8 cellular contexts compared by ENCODE assay signal in genomic region chr17:4939804-4940624, GRCh38. TPM values are rescaled to one million over a fixed set of nuclear protein-coding genes. Genes with fewer than 3 reads are reported as not detected.
DNase-seq lines count a peak whose midpoint lies in the region; ATAC-seq and TF ChIP-seq lines count a peak whose summit lies in the region.

RNF167 (plus strand) TSS chr17:4940268; CDS start chr17:4940910, 642 bp downstream.
SLC25A11 (minus strand) TSS chr17:4940046; CDS start chr17:4939910, 136 bp downstream.

- peaks cover 26% of the 10 kb centered on the region for H3K36me3 Mint-ChIP-seq in activated T-cell treated with anti-CD3 and anti-CD28 coated beads, Interleukin-2, amount 50 U/mL, for 4 hours (ENCODE audit: insufficient read depth)

- POLR2A ChIA-PET in Panc1 (lab: Charles Lee): no interaction called here

- ATAC-seq in GM21723 (IDR thresholded peaks at IDR 0.05; ENCODE audit: unreplicated experiment) (peak; percentile 69), Panc1 (peak; percentile 87)
- peak; percentile 87 to 88 for ATAC-seq in activated T-cell treated with anti-CD3 and anti-CD28 coated beads, Interleukin-2, amount 50 U/mL, for 4 hours

- CTCF ChIA-PET in Panc1 (lab: Charles Lee): interaction anchor here (0.6 kb wide), 2 partner anchors 45 to 119 kb away, joined by 3 to 4 read pairs; no protein-coding TSS in a partner anchor

- no peak for TF ChIP-seq CTCF in Panc1 (IDR thresholded peaks at IDR 0.05)

- peaks cover 58% of the 10 kb centered on the region for H3K4me1 Mint-ChIP-seq in activated T-cell treated with anti-CD3 and anti-CD28 coated beads, Interleukin-2, amount 50 U/mL, for 4 hours (ENCODE audit: low read depth)

- DNase-seq in DMS53 (lab: John Stamatoyannopoulos, UW) (peak; percentile 98), KG1 (lab: John Stamatoyannopoulos, UW) (peak; percentile 71), Panc1 (ENCODE audit: low read depth, low spot score) (peak; percentile 99), erythroblast (lab: John Stamatoyannopoulos, UW) (peak; percentile 99 to 100)
- DNase-seq in activated T-cell treated with anti-CD3 and anti-CD28 coated beads, Interleukin-2, amount 50 U/mL, for 4 hours: peak; percentile 93
- DNase-seq in stimulated activated CD8-positive, alpha-beta memory T cell treated with anti-CD3 and anti-CD28 coated beads, Interleukin-4, amount 100 ng/mL, for 48 hours: peak; percentile 95

- no peaks in the 10 kb centered on the region for H3K27me3 Mint-ChIP-seq in activated T-cell treated with anti-CD3 and anti-CD28 coated beads, Interleukin-2, amount 50 U/mL, for 4 hours (ENCODE audit: low read depth)

- peaks cover 27% of the 10 kb centered on the region for H3K4me1 ChIP-seq in Panc1 (ENCODE audit: control insufficient read depth, insufficient read depth, low read length)
- peaks cover 34% of the 10 kb centered on the region in 2 donors for H3K4me1 ChIP-seq in mucosa of rectum (ENCODE audit: control insufficient read depth in 2 of 2, insufficient read depth in 2 of 2, low read length in 2 of 2)

- in situ Hi-C loops in Panc1 (cut with HindIII; ENCODE audit: low pct_unique_long_range_greater_than_20kb, low sequenced_read_pairs): no loop called here

- peak within 1 kb of the TSS; percentile 95 for H3K4me3 Mint-ChIP-seq in activated T-cell treated with anti-CD3 and anti-CD28 coated beads, Interleukin-2, amount 50 U/mL, for 4 hours

- TF ChIP-seq POLR2A in erythroblast (IDR thresholded peaks at IDR 0.05; ENCODE audit: low read length): peak; percentile 88

- H3K9me3 ChIP-seq in Panc1 (ENCODE audit: control insufficient read depth, insufficient read depth, low read depth, low read length) (no peaks in the 10 kb centered on the region), mucosa of rectum (ENCODE audit: control insufficient read depth in 2 of 2, low read length in 2 of 2) (no peaks in the 10 kb centered on the region)

- no peaks in the 10 kb centered on the region for H3K9me3 Mint-ChIP-seq in activated T-cell treated with anti-CD3 and anti-CD28 coated beads, Interleukin-2, amount 50 U/mL, for 4 hours

- H3K27ac ChIP-seq in Panc1 (ENCODE audit: low read length) (peak within 1 kb of the TSS; percentile 89), mucosa of rectum (ENCODE audit: low read depth in 2 of 2, low read length in 2 of 2) (peak within 1 kb of the TSS; percentile 89 to 91)

- peak within 1 kb of the TSS; percentile 92 to 99 for H3K9ac ChIP-seq in mucosa of rectum (ENCODE audit: low read depth in 1 of 2, low read length in 2 of 2)

- H3K4me3 ChIP-seq in Panc1 (ENCODE audit: low read depth in 2 of 2, low read length in 2 of 2): peak within 1 kb of the TSS; percentile 90 to 92
- peak within 1 kb of the TSS; percentile 79 to 87 for H3K4me3 ChIP-seq in mucosa of rectum (ENCODE audit: low read length in 2 of 2)

- H3K36me3 ChIP-seq in Panc1 (ENCODE audit: control insufficient read depth, insufficient read depth, low read length) (peaks cover 11% of the 10 kb centered on the region), mucosa of rectum (ENCODE audit: control insufficient read depth in 2 of 2, insufficient read depth in 2 of 2, low read length in 2 of 2) (peaks cover 41 to 49% of the 10 kb centered on the region in 2 donors)

- intact Hi-C loops in Panc1 (cut with micrococcal nuclease; ENCODE audit: unreplicated experiment): no loop called here

- BruUV-seq in Panc1 (replicated peaks; lab: Mats Ljungman, UMichigan): no TSS peak

- H3K27me3 ChIP-seq in Panc1 (ENCODE audit: control insufficient read depth, insufficient read depth, low read length) (no peaks in the 10 kb centered on the region), mucosa of rectum (ENCODE audit: control insufficient read depth in 2 of 2, insufficient read depth in 2 of 2, low read length in 2 of 2) (no peaks in the 10 kb centered on the region)

RNA-seq across cellular contexts. Expression of gene RNF167, which starts in this region (rescaled TPM):
- 95.8 TPM for total RNA-seq in Panc1 (2021; ENCODE audit: unreplicated experiment)
- 113 TPM for polyA plus RNA-seq in Panc1 (2012; ENCODE audit: insufficient read length)
- 100 to 1,000 TPM; 121 to 140 (median 129) TPM for total RNA-seq in activated T-cell treated with anti-CD3 and anti-CD28 coated beads, Interleukin-2, amount 50 U/mL, for 4 hours

RNA-seq across cellular contexts. Expression of gene SLC25A11, which starts in this region (rescaled TPM):
- total RNA-seq in Panc1 (2021; ENCODE audit: unreplicated experiment): 65.9 TPM
- 85.2 TPM for polyA plus RNA-seq in Panc1 (2012; ENCODE audit: insufficient read length)
- 100 to 1,000 TPM in 1 of 3 donors, 10 to 100 TPM in 2; 89.7 to 102 (median 98.1) TPM for total RNA-seq in activated T-cell treated with anti-CD3 and anti-CD28 coated beads, Interleukin-2, amount 50 U/mL, for 4 hours

Comparison
In these comparisons a context has a peak if more than half of its experiments do, and no peak if none do; other contexts are left out.
1. Peak in every context shown above with its lines: DNase-seq, ATAC-seq, H3K4me3 ChIP-seq and H3K27ac ChIP-seq.